ENCODE assay signal across 20 cellular contexts in genomic region chr6:2863901-2864300, GRCh38. TPM values are rescaled to one million over a fixed set of nuclear protein-coding genes. Genes with fewer than 3 reads are reported as not detected.
A peak's percentile ranks its signal among the peaks of the same experiment; 100 is the strongest.
DNase-seq lines count a peak whose midpoint lies in the region; ATAC-seq and TF ChIP-seq lines count a peak whose summit lies in the region.
"Had no signal": no experiment of that assay in that cellular context is flagged by ENCODE, and none has a peak within 500 bp of the region (broad histone marks: within the 10 kb centered on the region; RNA-seq: fewer than 3 reads in every experiment).

No MANE protein-coding gene starts in this region.

- no peaks in the 10 kb centered on the region for H4K20me1 ChIP-seq in OCI-LY7 (ENCODE audit: insufficient read depth, low read length)

- no peak overlapping the region for H3K4me3 Mint-ChIP-seq in activated naive CD8-positive, alpha-beta T cell
- no peak overlapping the region for H3K4me3 Mint-ChIP-seq in activated naive CD8-positive, alpha-beta T cell treated with anti-CD3 and anti-CD28 coated beads for 36 hours
- H3K4me3 Mint-ChIP-seq in endodermal cell (no peak overlapping the region), immature natural killer cell (no peak overlapping the region)
- H3K4me3 Mint-ChIP-seq in T-helper 2 cell treated with Interferon-gamma antibody and Interleukin-4, amounts not matched to agents 5 μg/mL and 100 μg/mL, for 36 hours: no peak overlapping the region

- no TSS peak for BruUV-seq in OCI-LY7 (replicated peaks; lab: Mats Ljungman, UMichigan)

- H3K9me3 ChIP-seq in OCI-LY7 (ENCODE audit: low read length): peaks cover 12% of the 10 kb centered on the region; the same call in 1 of the 2 replicates
- H3K9me3 ChIP-seq in endodermal cell (ENCODE audit: control insufficient read depth, low read length): peaks cover 11% of the 10 kb centered on the region
- no peaks in the 10 kb centered on the region for H3K9me3 ChIP-seq in WERI-Rb-1 (ENCODE audit: severe bottlenecking)

- TF ChIP-seq CTCF in OCI-LY7 (conservative IDR thresholded peaks at IDR 0.05; ENCODE audit: low read length) (no peak), endodermal cell (conservative IDR thresholded peaks at IDR 0.05) (no peak), WERI-Rb-1 (IDR thresholded peaks at IDR 0.05; ENCODE audit: low read depth, low read length) (no peak)

- no peaks in the 10 kb centered on the region for H3K9me2 ChIP-seq in OCI-LY7 (ENCODE audit: insufficient read depth, low read length)

- H3K27ac ChIP-seq in OCI-LY7 (ENCODE audit: low read depth, low read length, poor library complexity, severe bottlenecking) (peak overlapping the region; percentile 99), endodermal cell (ENCODE audit: low read depth, low read length) (no peak overlapping the region), WERI-Rb-1 (no peak overlapping the region)
- H3K27ac ChIP-seq: GM23248, SK-N-MC had no signal

- H3K36me3 ChIP-seq in OCI-LY7 (ENCODE audit: insufficient read depth, low read length) (peaks cover 18% of the 10 kb centered on the region; the same call in 1 of the 2 replicates), endodermal cell (ENCODE audit: control insufficient read depth, insufficient read depth, low read length) (no peaks in the 10 kb centered on the region), WERI-Rb-1 (no peaks in the 10 kb centered on the region)

- H3K9ac ChIP-seq in endodermal cell (ENCODE audit: extremely low read depth, low read length, poor library complexity, severe bottlenecking): no peak overlapping the region
- H3K9ac ChIP-seq: GM23248 had no signal

- H3K27me3 Mint-ChIP-seq in activated naive CD8-positive, alpha-beta T cell: no peaks in the 10 kb centered on the region
- no peaks in the 10 kb centered on the region for H3K27me3 Mint-ChIP-seq in activated naive CD8-positive, alpha-beta T cell treated with anti-CD3 and anti-CD28 coated beads for 36 hours
- H3K27me3 Mint-ChIP-seq in endodermal cell (ENCODE audit: insufficient read depth) (no peaks in the 10 kb centered on the region), immature natural killer cell (ENCODE audit: low read depth in 3 of 3) (peaks cover 2 to 10% (median 9%) of the 10 kb centered on the region in 3 donors)
- no peaks in the 10 kb centered on the region for H3K27me3 Mint-ChIP-seq in T-helper 2 cell treated with Interferon-gamma antibody and Interleukin-4, amounts not matched to agents 5 μg/mL and 100 μg/mL, for 36 hours (ENCODE audit: low read depth)

- CTCF ChIA-PET in OCI-LY7 (lab: Charles Lee; ENCODE audit: unreplicated experiment): interaction anchor here (1.7 kb wide), 1 partner anchor 14 kb away, joined by 6 read pairs; no protein-coding TSS in a partner anchor

- 86 to 91% methylated on average over 1 to 2 of the region's 2 CpGs for WGBS in endodermal cell (ENCODE audit: insufficient coverage in 1 of 2, insufficient read length in 1 of 2), 2 experiments

- H3K4me1 Mint-ChIP-seq in activated naive CD8-positive, alpha-beta T cell (ENCODE audit: low read depth): peaks cover 65% of the 10 kb centered on the region
- H3K4me1 Mint-ChIP-seq in activated naive CD8-positive, alpha-beta T cell treated with anti-CD3 and anti-CD28 coated beads for 36 hours: peaks cover 66% of the 10 kb centered on the region
- H3K4me1 Mint-ChIP-seq in endodermal cell (peaks cover 25% of the 10 kb centered on the region), immature natural killer cell (peaks cover 27 to 49% of the 10 kb centered on the region in 2 donors)
- H3K4me1 Mint-ChIP-seq in T-helper 2 cell treated with Interferon-gamma antibody and Interleukin-4, amounts not matched to agents 5 μg/mL and 100 μg/mL, for 36 hours (ENCODE audit: low read depth): peaks cover 58% of the 10 kb centered on the region

- H3K4me1 ChIP-seq in OCI-LY7 (ENCODE audit: insufficient read depth, low read length, poor library complexity, severe bottlenecking): peaks cover 95% of the 10 kb centered on the region
- H3K4me1 ChIP-seq in endodermal cell (ENCODE audit: control insufficient read depth, insufficient read depth, low read length): no peaks in the 10 kb centered on the region

- no peak for DNase-seq in activated naive CD8-positive, alpha-beta T cell treated with anti-CD3 and anti-CD28 coated beads for 36 hours
- DNase-seq in OCI-LY7 (ENCODE audit: low spot score): no peak
- peak; percentile 27 for DNase-seq in endodermal cell
- DNase-seq in immature natural killer cell: no peak
- DNase-seq in WERI-Rb-1: no peak
- DNase-seq in T-helper 2 cell treated with Interferon-gamma antibody and Interleukin-4, amounts not matched to agents 5 μg/mL and 100 μg/mL, for 36 hours (ENCODE audit: low spot score): no peak
- DNase-seq: activated CD4-positive, alpha-beta T cell treated with anti-CD3 and anti-CD28 coated beads, Interleukin-2, amount 50 U/mL, for 48 hours; aorta; Calu3; GF-D8; GM23248; hypothalamus; KG1; midbrain; NCI-H1105 treated with DMSO at 0.1 percent for 48 hours; NCI-H774; right cardiac atrium had no signal

- peaks cover 4% of the 10 kb centered on the region for H3K9me3 Mint-ChIP-seq in activated naive CD8-positive, alpha-beta T cell (ENCODE audit: low read depth)
- H3K9me3 Mint-ChIP-seq in activated naive CD8-positive, alpha-beta T cell treated with anti-CD3 and anti-CD28 coated beads for 36 hours: peaks cover 6% of the 10 kb centered on the region
- H3K9me3 Mint-ChIP-seq in endodermal cell (peaks cover 23% of the 10 kb centered on the region), immature natural killer cell (no peaks in the 10 kb centered on the region)
- peaks cover 30% of the 10 kb centered on the region for H3K9me3 Mint-ChIP-seq in T-helper 2 cell treated with Interferon-gamma antibody and Interleukin-4, amounts not matched to agents 5 μg/mL and 100 μg/mL, for 36 hours

- POLR2A ChIA-PET in OCI-LY7 (lab: Charles Lee): interaction anchor here (0.7 to 4.7 kb wide), 7 partner anchors 14 to 37 kb away, joined by 3 to 56 read pairs (median 7); no protein-coding TSS in a partner anchor

- intact Hi-C loops in OCI-LY7 (cut with micrococcal nuclease; ENCODE audit: unreplicated experiment): loop anchor here (1.0 to 2.0 kb wide), 2 partner anchors 35 to 47 kb away; no protein-coding TSS in a partner anchor

- H3K79me2 ChIP-seq in OCI-LY7 (ENCODE audit: insufficient read depth, low read depth, low read length): peaks cover 60% of the 10 kb centered on the region

- H3K27me3 ChIP-seq in endodermal cell (ENCODE audit: control insufficient read depth, insufficient read depth, low read length, poor library complexity, severe bottlenecking): no peaks in the 10 kb centered on the region
- no peaks in the 10 kb centered on the region for H3K27me3 ChIP-seq in WERI-Rb-1 (ENCODE audit: insufficient read depth, low read depth, severe bottlenecking)

- ATAC-seq in GM19455 (IDR thresholded peaks at IDR 0.05; ENCODE audit: unreplicated experiment): no peak
- ATAC-seq: right cardiac atrium had no signal

- H2AFZ ChIP-seq in OCI-LY7 (ENCODE audit: low read length): no peak overlapping the region
- H2AFZ ChIP-seq: GM23248 had no signal

- peaks cover 2% of the 10 kb centered on the region for H3K36me3 Mint-ChIP-seq in activated naive CD8-positive, alpha-beta T cell
- peaks cover 21% of the 10 kb centered on the region for H3K36me3 Mint-ChIP-seq in activated naive CD8-positive, alpha-beta T cell treated with anti-CD3 and anti-CD28 coated beads for 36 hours
- H3K36me3 Mint-ChIP-seq in endodermal cell (ENCODE audit: low read depth) (peaks cover 6% of the 10 kb centered on the region), immature natural killer cell (peaks cover 0 to 3% (median 0%) of the 10 kb centered on the region in 3 donors)
- H3K36me3 Mint-ChIP-seq in T-helper 2 cell treated with Interferon-gamma antibody and Interleukin-4, amounts not matched to agents 5 μg/mL and 100 μg/mL, for 36 hours (ENCODE audit: low read depth): peaks cover 27% of the 10 kb centered on the region

- peak overlapping the region; percentile 80 for H3K4me2 ChIP-seq in OCI-LY7 (ENCODE audit: low read length)

- H3K27ac Mint-ChIP-seq in activated naive CD8-positive, alpha-beta T cell: peak overlapping the region; percentile 75
- H3K27ac Mint-ChIP-seq in activated naive CD8-positive, alpha-beta T cell treated with anti-CD3 and anti-CD28 coated beads for 36 hours: no peak overlapping the region
- H3K27ac Mint-ChIP-seq in endodermal cell (no peak overlapping the region), immature natural killer cell (peak overlapping the region in 2 of 6 donors; percentile 34 to 53)
- H3K27ac Mint-ChIP-seq in T-helper 2 cell treated with Interferon-gamma antibody and Interleukin-4, amounts not matched to agents 5 μg/mL and 100 μg/mL, for 36 hours: no peak overlapping the region

- H3K4me3 ChIP-seq in OCI-LY7 (ENCODE audit: low read depth, low read length, poor library complexity, severe bottlenecking): peak overlapping the region; percentile 48
- H3K4me3 ChIP-seq in endodermal cell (ENCODE audit: low read length): no peak overlapping the region
- H3K4me3 ChIP-seq in WERI-Rb-1 (ENCODE audit: low read depth, low read length): no peak overlapping the region
- H3K4me3 ChIP-seq: GM23248, SK-N-MC had no signal

RNA-seq across cellular contexts. Expression of gene SERPINB1, which starts 22.2 kb away (rescaled TPM):
- total RNA-seq in activated naive CD8-positive, alpha-beta T cell treated with anti-CD3 and anti-CD28 coated beads for 36 hours: 10 to 100 TPM; 38.1 to 44.7 TPM
- total RNA-seq in OCI-LY7 (2014; rRNA removed; shearing (Covaris generic)): 1.2 and 1.3 TPM in 2 replicates
- total RNA-seq in OCI-LY7 (2022) (3.5 and 5.0 TPM in 2 replicates), endodermal cell (10 to 100 TPM; 30.6 to 38.5 TPM)
- 14.1 TPM for polyA plus RNA-seq in endodermal cell (2013, experiment 1 of 2)
- 18.4 TPM for polyA plus RNA-seq in endodermal cell (2013, experiment 2 of 2)
- 100 to 1,000 TPM; 108 to 164 (median 162) TPM for polyA plus RNA-seq in immature natural killer cell

RNA-seq across cellular contexts. Expression of gene SERPINB9, which starts 39.2 kb away (rescaled TPM):
- total RNA-seq in activated naive CD8-positive, alpha-beta T cell treated with anti-CD3 and anti-CD28 coated beads for 36 hours: 10 to 100 TPM; 51.3 to 51.4 TPM
- 74.7 and 78.4 TPM in 2 replicates for total RNA-seq in OCI-LY7 (2014; rRNA removed; shearing (Covaris generic))
- total RNA-seq in OCI-LY7 (2022) (166 and 167 TPM in 2 replicates), endodermal cell (100 to 1,000 TPM; 192 to 390 TPM)
- 39.8 TPM for polyA plus RNA-seq in endodermal cell (2013, experiment 1 of 2)
- polyA plus RNA-seq in endodermal cell (2013, experiment 2 of 2): 48.5 TPM
- 10 to 100 TPM; 20.7 to 50.4 (median 21.7) TPM for polyA plus RNA-seq in immature natural killer cell

Comparison
In these comparisons a context has a peak if more than half of its experiments do, and no peak if none do; other contexts are left out.
1. RNA of gene SERPINB1, which starts 22.2 kb away (total RNA-seq): 38.1 to 44.7 TPM in activated naive CD8-positive, alpha-beta T cell treated with anti-CD3 and anti-CD28 coated beads for 36 hours and 30.6 to 38.5 TPM in endodermal cell; 1.2 to 5.0 TPM in OCI-LY7; every median in the first group is over 4 times any median in the second.